ENCODE assay signal across 12 cellular contexts in the genomic region with DNA sequence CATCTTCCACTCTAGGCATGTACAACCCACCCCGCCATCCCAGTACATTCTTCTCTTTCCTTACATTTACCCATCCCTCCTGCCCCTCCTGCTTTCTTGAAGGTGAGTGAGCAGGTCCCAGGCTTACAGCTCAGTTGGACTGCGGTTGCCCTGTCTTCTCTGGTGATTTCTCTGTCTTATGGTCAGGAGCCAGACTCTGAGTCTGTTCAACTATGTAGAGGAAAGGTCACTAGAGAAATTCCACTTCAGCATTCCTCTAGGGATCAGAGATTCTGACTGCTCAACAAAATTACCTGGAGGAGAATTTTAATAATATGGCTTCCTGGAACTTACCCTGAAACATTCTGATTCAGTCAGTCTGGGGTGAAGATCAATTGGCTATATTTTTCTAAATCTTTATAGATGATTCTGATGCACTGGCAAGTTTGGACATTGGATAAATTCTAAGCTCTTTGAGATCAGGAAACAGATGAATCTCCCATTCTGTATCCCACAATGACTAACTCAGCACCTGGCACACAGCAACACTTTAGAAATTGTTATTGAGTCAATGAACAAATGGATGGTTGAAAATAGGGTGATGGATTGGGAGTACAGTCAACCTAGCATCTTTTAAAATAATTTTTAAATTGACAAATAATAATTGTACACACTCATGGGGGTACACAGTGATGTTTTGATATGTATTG.
A peak's percentile ranks its signal among the peaks of the same experiment; 100 is the strongest.
DNase-seq lines count a peak whose midpoint lies in the region; ATAC-seq, FAIRE-seq and TF ChIP-seq lines count a peak whose summit lies in the region.
"Had no signal": no experiment of that assay in that cellular context is flagged by ENCODE, and none has a peak within 500 bp of the region (broad histone marks: within the 10 kb centered on the region; RNA-seq: fewer than 3 reads in every experiment).

No MANE protein-coding gene starts in this region.

- H3K36me3 ChIP-seq in esophagus muscularis mucosa (no peaks in the 10 kb centered on the region), upper lobe of left lung (no peaks in the 10 kb centered on the region)
- H3K36me3 ChIP-seq: gastroesophageal sphincter had no signal

- intact Hi-C loops in esophagus muscularis mucosa (cut with DNase I): no loop called here

- no peak for TF ChIP-seq EP300 in esophagus muscularis mucosa (IDR thresholded peaks at IDR 0.05)
- TF ChIP-seq EP300 in upper lobe of left lung (IDR thresholded peaks at IDR 0.05): no peak

- ATAC-seq in upper lobe of left lung (ENCODE audit: low FRiP score in 2 of 2) (no peak), GM21825 (IDR thresholded peaks at IDR 0.05; ENCODE audit: unreplicated experiment) (no peak), GM18519 (IDR thresholded peaks at IDR 0.05; ENCODE audit: low FRiP score, unreplicated experiment) (no peak)
- ATAC-seq: gastroesophageal sphincter had no signal

- DNase-seq in EL (peak; percentile 72), RCC 7860 (ENCODE audit: low spot score) (peak; percentile 78), esophagus muscularis mucosa (ENCODE audit: extremely low spot score) (no peak), renal cortical epithelial cell (ENCODE audit: low read depth) (peak; percentile 92), middle frontal gyrus (ENCODE audit: extremely low spot score, low spot score) (no peak), upper lobe of left lung (no peak)
- DNase-seq: activated CD4-positive, alpha-beta T cell treated with anti-CD3 and anti-CD28 coated beads, Interleukin-2, amount 50 U/mL, for 1 hour; DND-41; stimulated activated naive CD4-positive, alpha-beta T cell treated with Interleukin-2 at 50 U/mL for 16 hours had no signal

- TF ChIP-seq CTCF in esophagus muscularis mucosa (IDR thresholded peaks at IDR 0.05): no peak
- no peak for TF ChIP-seq CTCF in upper lobe of left lung (IDR thresholded peaks at IDR 0.05)

- 87% methylated on average over 2 of the region's 2 CpGs for WGBS in esophagus muscularis mucosa
- WGBS in upper lobe of left lung, 2 donors: 90 to 96% methylated on average over 2 of the region's 2 CpGs

- H3K4me3 ChIP-seq in esophagus muscularis mucosa: no peak overlapping the region
- H3K4me3 ChIP-seq in upper lobe of left lung: no peak overlapping the region
- H3K4me3 ChIP-seq: gastroesophageal sphincter had no signal

- peak overlapping the region; percentile 14 to 58 (median 36) for H3K27ac ChIP-seq in esophagus muscularis mucosa (replicated peaks in 1 of 4)
- H3K27ac ChIP-seq in upper lobe of left lung: peak overlapping the region in 1 of 4 donors; percentile 39

- no peaks in the 10 kb centered on the region for H3K9me3 ChIP-seq in esophagus muscularis mucosa
- H3K9me3 ChIP-seq in upper lobe of left lung: no peaks in the 10 kb centered on the region
- H3K9me3 ChIP-seq: gastroesophageal sphincter had no signal

- H3K27me3 ChIP-seq in esophagus muscularis mucosa: no peaks in the 10 kb centered on the region
- H3K27me3 ChIP-seq in upper lobe of left lung: no peaks in the 10 kb centered on the region
- H3K27me3 ChIP-seq: gastroesophageal sphincter had no signal

- TF ChIP-seq POLR2A in esophagus muscularis mucosa (IDR thresholded peaks at IDR 0.05; ENCODE audit: low read depth) (no peak), upper lobe of left lung (IDR thresholded peaks at IDR 0.05) (no peak)

- H3K4me1 ChIP-seq in esophagus muscularis mucosa: peaks cover 59 to 79% (median 69%) of the 10 kb centered on the region in 4 donors
- peaks cover 48 to 63% (median 58%) of the 10 kb centered on the region in 4 donors for H3K4me1 ChIP-seq in upper lobe of left lung

- peak; percentile 88 for FAIRE-seq in RCC 7860 (lab: Jason Lieb, UNC)

Comparison
In these comparisons a context has a peak if more than half of its experiments do, and no peak if none do; other contexts are left out.
1. DNase-seq: peak in EL (single experiment), RCC 7860 (single experiment) and renal cortical epithelial cell (single experiment); none in esophagus muscularis mucosa (single experiment), middle frontal gyrus (single experiment) and upper lobe of left lung (0 of 2).